In the genomic region with DNA sequence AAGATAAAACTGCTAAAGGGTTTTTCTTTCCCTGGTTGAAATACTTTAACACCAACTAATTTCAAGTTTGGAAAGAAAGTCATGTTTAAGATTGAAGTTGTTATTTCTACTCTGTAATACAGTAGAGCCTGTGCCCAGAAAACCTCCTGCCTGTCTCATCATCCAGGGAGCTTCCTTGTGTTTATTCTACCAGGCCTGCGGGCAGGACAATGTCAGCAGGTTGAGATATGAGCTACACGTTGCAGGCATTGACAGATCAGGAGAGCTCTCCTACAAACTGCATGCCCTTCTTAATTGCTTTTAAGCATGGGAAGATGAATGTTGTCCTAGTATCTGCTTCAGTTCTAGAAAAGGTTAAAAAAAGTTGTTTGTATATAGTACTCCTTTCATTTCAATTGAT, we compare ENCODE assay signal across 17 cellular contexts. TPM values are rescaled to one million over a fixed set of nuclear protein-coding genes. Genes with fewer than 3 reads are reported as not detected.
DNase-seq lines count a peak whose midpoint lies in the region; ATAC-seq, FAIRE-seq and TF ChIP-seq lines count a peak whose summit lies in the region.
"Had no signal": no experiment of that assay in that cellular context is flagged by ENCODE, and none has a peak within 500 bp of the region (broad histone marks: within the 10 kb centered on the region; RNA-seq: fewer than 3 reads in every experiment).

No MANE protein-coding gene starts in this region.

- POLR2A ChIA-PET in IMR-90 (lab: Charles Lee; ENCODE audit: unreplicated experiment): no interaction called here

- BruUV-seq in IMR-90 (replicated peaks; lab: Mats Ljungman, UMichigan): no TSS peak

- H3K27me3 ChIP-seq in IMR-90 (ENCODE audit: control insufficient read depth, insufficient read depth, low read length): no peaks in the 10 kb centered on the region
- no peaks in the 10 kb centered on the region for H3K27me3 ChIP-seq in rectal smooth muscle tissue (ENCODE audit: control insufficient read depth, insufficient read depth, low read length)

- dilution Hi-C loops in IMR-90 (cut with HindIII; ENCODE audit: low sequenced_read_pairs, unreplicated experiment): no loop called here

- H3K4me2 ChIP-seq in IMR-90 (ENCODE audit: low read depth, low read length): peak overlapping the region; percentile 9; the same call in 1 of the 2 replicates

- H2AK9ac ChIP-seq in IMR-90 (replicated peaks; ENCODE audit: low read depth, low read length, poor library complexity): no peak overlapping the region

- peaks cover 12% of the 10 kb centered on the region for H3K4me1 Mint-ChIP-seq in T-helper 17 cell

- TF ChIP-seq CTCF in IMR-90 (conservative IDR thresholded peaks at IDR 0.05; ENCODE audit: low read depth, low read length) (no peak), mucosa of descending colon (IDR thresholded peaks at IDR 0.05) (no peak)

- H3K18ac ChIP-seq in IMR-90 (ENCODE audit: low read depth, low read length): no peak overlapping the region

- peaks cover 12% of the 10 kb centered on the region for H3K27me3 Mint-ChIP-seq in T-helper 17 cell
- H3K27me3 Mint-ChIP-seq: CD4-positive, alpha-beta T cell had no signal

- in situ Hi-C loops in G401 (cut with HindIII; ENCODE audit: low sequenced_read_pairs): no loop called here
- in situ Hi-C loops in IMR-90 (cut with MboI; ENCODE audit: low sequenced_read_pairs): loop anchor here (25.0 kb wide), 2 partner anchors 320 to 480 kb away; a partner anchor contains a TSS

- H3K79me1 ChIP-seq in IMR-90 (ENCODE audit: low read depth in 1 of 2, low read length in 2 of 2): no peaks in the 10 kb centered on the region

- no peak overlapping the region for H2AK5ac ChIP-seq in IMR-90 (ENCODE audit: low read depth, low read length)

- H4K5ac ChIP-seq in IMR-90 (ENCODE audit: low read depth, low read length): no peak overlapping the region

- H2BK5ac ChIP-seq in IMR-90 (ENCODE audit: low read depth, low read length, poor library complexity, severe bottlenecking): no peak overlapping the region

- H3K4me1 ChIP-seq in IMR-90 (ENCODE audit: control insufficient read depth, insufficient read depth, low read length) (peaks cover 9% of the 10 kb centered on the region), mesodermal cell (ENCODE audit: control insufficient read depth, insufficient read depth, low read length, poor library complexity, severe bottlenecking) (peaks cover 14% of the 10 kb centered on the region), rectal smooth muscle tissue (ENCODE audit: control insufficient read depth, insufficient read depth, low read length) (peaks cover 9% of the 10 kb centered on the region), mucosa of descending colon (ENCODE audit: low read depth) (no peaks in the 10 kb centered on the region)

- H2AFZ ChIP-seq in IMR-90 (replicated peaks; ENCODE audit: low read length, poor library complexity): peak overlapping the region; percentile 59

- CTCF ChIA-PET in IMR-90 (lab: Yijun Ruan, JAX): no interaction called here

- peaks cover 2% of the 10 kb centered on the region for H3K9me3 ChIP-seq in IMR-90 (ENCODE audit: control insufficient read depth, insufficient read depth, low read length)
- H3K9me3 ChIP-seq in mesodermal cell (ENCODE audit: control insufficient read depth, low read length): peaks cover 28% of the 10 kb centered on the region
- peaks cover 16% of the 10 kb centered on the region for H3K9me3 ChIP-seq in mucosa of descending colon
- no peaks in the 10 kb centered on the region for H3K9me3 ChIP-seq in T-helper 17 cell (ENCODE audit: control insufficient read depth, low read length, poor library complexity, severe bottlenecking)

- no peak overlapping the region for H2BK20ac ChIP-seq in IMR-90 (ENCODE audit: low read depth, low read length)

- 0 out of 3 replicates have a peak overlapping the region, but pooled peaks have one; percentile 27 for H2BK15ac ChIP-seq in IMR-90 (ENCODE audit: low read depth, low read length)

- H2BK120ac ChIP-seq in IMR-90 (ENCODE audit: low read depth, low read length): no peak overlapping the region; the same call in 1 of the 2 replicates

- no peaks in the 10 kb centered on the region for H4K20me1 ChIP-seq in IMR-90 (ENCODE audit: insufficient read depth, low read length)

- intact Hi-C loops in IMR-90 (cut with micrococcal nuclease) (loop anchor here (10.0 kb wide), 1 partner anchor 713 kb away; no protein-coding TSS in a partner anchor), mucosa of descending colon (cut with DNase I, micrococcal nuclease) (no loop called here)

- H3K56ac ChIP-seq in IMR-90 (ENCODE audit: extremely low read depth, insufficient read depth, low read length): no peak overlapping the region

- H3K23ac ChIP-seq in IMR-90 (ENCODE audit: low read depth, low read length): peak overlapping the region; percentile 34; the same call in 1 of the 2 replicates

- DNase-seq in G401 (ENCODE audit: low spot score) (peak; percentile 25), IMR-90 (peak; percentile 21), mucosa of descending colon (no peak), T-helper 17 cell (no peak), GM19239 (ENCODE audit: insufficient read length, low spot score) (no peak)
- no peak for DNase-seq in activated CD4-positive, alpha-beta T cell treated with anti-CD3 and anti-CD28 coated beads, Interleukin-2, amount 50 U/mL, for 1 hour
- DNase-seq: Calu3; CD4-positive, alpha-beta T cell; DMS 273 treated with DMSO at 0.1 percent for 48 hours had no signal

- H3K36me3 ChIP-seq in IMR-90 (ENCODE audit: control insufficient read depth, insufficient read depth, low read length) (no peaks in the 10 kb centered on the region), mesodermal cell (ENCODE audit: control insufficient read depth, insufficient read depth, low read length) (no peaks in the 10 kb centered on the region), rectal smooth muscle tissue (ENCODE audit: control insufficient read depth, insufficient read depth, low read length) (no peaks in the 10 kb centered on the region), mucosa of descending colon (ENCODE audit: low read depth) (no peaks in the 10 kb centered on the region)
- H3K36me3 ChIP-seq: HAP-1 had no signal

- no CpG with 5 or more reads among the region's 2 CpGs for WGBS in IMR-90 (ENCODE audit: extremely low coverage in 2 of 2, insufficient read length in 1 of 2), 2 experiments
- 76 to 94% methylated on average over 2 of the region's 2 CpGs for WGBS in mesodermal cell (ENCODE audit: insufficient coverage in 2 of 2), 2 experiments

- no peak for TF ChIP-seq RAD21 in IMR-90 (IDR thresholded peaks at IDR 0.05; ENCODE audit: low read length)

- no peak for TF ChIP-seq POLR2A in IMR-90 (IDR thresholded peaks at IDR 0.05; ENCODE audit: low read depth, low read length)

- peaks cover 2% of the 10 kb centered on the region for H3K36me3 Mint-ChIP-seq in T-helper 17 cell (ENCODE audit: low read depth)

- H3K27ac ChIP-seq in IMR-90 (ENCODE audit: insufficient read depth, low read length): no peak overlapping the region
- H3K27ac ChIP-seq in mesodermal cell (ENCODE audit: low read depth, low read length, severe bottlenecking): peak overlapping the region; percentile 36
- peak overlapping the region; percentile 49 for H3K27ac ChIP-seq in rectal smooth muscle tissue (ENCODE audit: low read depth, low read length)
- H3K27ac ChIP-seq: HL-60 had no signal

- H3K9ac ChIP-seq in IMR-90 (ENCODE audit: low read depth, low read length) (no peak overlapping the region), rectal smooth muscle tissue (ENCODE audit: low read length) (no peak overlapping the region)

- H3K4ac ChIP-seq in IMR-90 (ENCODE audit: low read depth, low read length): no peak overlapping the region

- no peak for ATAC-seq in IMR-90 (ENCODE audit: low read depth)
- ATAC-seq in mucosa of descending colon: no peak
- no peak for ATAC-seq in T-helper 17 cell

- H3K27ac Mint-ChIP-seq in T-helper 17 cell: no peak overlapping the region
- H3K27ac Mint-ChIP-seq: B cell; CD4-positive, alpha-beta T cell had no signal

- no peak overlapping the region for H4K91ac ChIP-seq in IMR-90 (ENCODE audit: insufficient read depth, low read depth, low read length)

- FAIRE-seq in GM19239 (lab: Jason Lieb, UNC): no peak
- FAIRE-seq: A204.1, GM12892, H1 had no signal

- no peak overlapping the region for H3K4me3 Mint-ChIP-seq in T-helper 17 cell
- H3K4me3 Mint-ChIP-seq: B cell; CD4-positive, alpha-beta T cell had no signal

- H3K14ac ChIP-seq in IMR-90 (replicated peaks; ENCODE audit: low read depth, low read length): no peak overlapping the region

- H3K4me3 ChIP-seq in IMR-90 (ENCODE audit: insufficient read depth, low read depth, low read length) (no peak overlapping the region), mesodermal cell (ENCODE audit: extremely low read depth, insufficient read depth, low read length, poor library complexity, severe bottlenecking) (no peak overlapping the region), rectal smooth muscle tissue (ENCODE audit: low read length) (no peak overlapping the region), mucosa of descending colon (no peak overlapping the region)
- H3K4me3 ChIP-seq: HAP-1 had no signal

- H4K8ac ChIP-seq in IMR-90 (ENCODE audit: low read depth in 2 of 2, low read length in 2 of 2): no peak overlapping the region

- no peaks in the 10 kb centered on the region for H3K9me1 ChIP-seq in IMR-90 (ENCODE audit: insufficient read depth, low read length)

TF ChIP-seq in IMR-90, 13 proteins besides CTCF, POLR2A, EP300 and RAD21 (continues in another document):
- TF ChIP-seq CHD1 (IDR thresholded peaks at IDR 0.05; ENCODE audit: low read depth, low read length) (no peak), BHLHE40 (IDR thresholded peaks at IDR 0.05; ENCODE audit: low read depth, low read length) (no peak), RCOR1 (IDR thresholded peaks at IDR 0.05; ENCODE audit: insufficient replicate concordance, low read length) (no peak), FOS (IDR thresholded peaks at IDR 0.05; ENCODE audit: low read depth, low read length) (no peak), MXI1 (IDR thresholded peaks at IDR 0.05; ENCODE audit: borderline replicate concordance, low read depth, low read length) (no peak), SMC3 (IDR thresholded peaks at IDR 0.05; ENCODE audit: low read depth, low read length) (no peak)
- TF ChIP-seq, protein P1, sequence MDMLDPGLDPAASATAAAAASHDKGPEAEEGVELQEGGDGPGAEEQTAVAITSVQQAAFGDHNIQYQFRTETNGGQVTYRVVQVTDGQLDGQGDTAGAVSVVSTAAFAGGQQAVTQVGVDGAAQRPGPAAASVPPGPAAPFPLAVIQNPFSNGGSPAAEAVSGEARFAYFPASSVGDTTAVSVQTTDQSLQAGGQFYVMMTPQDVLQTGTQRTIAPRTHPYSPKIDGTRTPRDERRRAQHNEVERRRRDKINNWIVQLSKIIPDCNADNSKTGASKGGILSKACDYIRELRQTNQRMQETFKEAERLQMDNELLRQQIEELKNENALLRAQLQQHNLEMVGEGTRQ (IDR thresholded peaks at IDR 0.05; ENCODE audit: low read depth, low read length): no peak

RNA-seq across cellular contexts. Expression of a gene that starts 43.1 kb away (rescaled TPM):
- 3.6 and 3.9 TPM in 2 replicates for total RNA-seq in G401 (2014; rRNA removed; shearing (Covaris generic))
- total RNA-seq in IMR-90 (2012; rRNA removed) (5.9 and 8.1 TPM in 2 replicates), mucosa of descending colon (10 to 100 TPM; 15.9 to 25.4 (median 23.3) TPM), T-helper 17 cell (10 to 100 TPM; 11.7 to 15.0 TPM)
- 9.8 and 12.4 TPM in 2 replicates for polyA plus RNA-seq in IMR-90 (2012; rRNA removed)
- polyA plus RNA-seq in IMR-90 (2012; cell fraction: cytosol; rRNA removed): 2.6 and 3.8 TPM in 2 replicates
- polyA plus RNA-seq in IMR-90 (2012; cell fraction: nucleus; rRNA removed; ENCODE audit: low replicate concordance): 1.3 and 6.1 TPM in 2 replicates
- polyA plus RNA-seq in mesodermal cell (2013, experiment 1 of 2): 20.4 TPM
- polyA plus RNA-seq in mesodermal cell (2013, experiment 2 of 2): 20.3 TPM

Comparison
In these comparisons a context has a peak if more than half of its experiments do, and no peak if none do; other contexts are left out.
1. DNase-seq: peak in G401 (single experiment) and IMR-90 (single experiment); none in mucosa of descending colon (0 of 3), activated CD4-positive, alpha-beta T cell treated with anti-CD3 and anti-CD28 coated beads, Interleukin-2, amount 50 U/mL, for 1 hour (single experiment), T-helper 17 cell (0 of 3) and GM19239 (single experiment).